9 cellular contexts compared by ENCODE assay signal in the genomic region with DNA sequence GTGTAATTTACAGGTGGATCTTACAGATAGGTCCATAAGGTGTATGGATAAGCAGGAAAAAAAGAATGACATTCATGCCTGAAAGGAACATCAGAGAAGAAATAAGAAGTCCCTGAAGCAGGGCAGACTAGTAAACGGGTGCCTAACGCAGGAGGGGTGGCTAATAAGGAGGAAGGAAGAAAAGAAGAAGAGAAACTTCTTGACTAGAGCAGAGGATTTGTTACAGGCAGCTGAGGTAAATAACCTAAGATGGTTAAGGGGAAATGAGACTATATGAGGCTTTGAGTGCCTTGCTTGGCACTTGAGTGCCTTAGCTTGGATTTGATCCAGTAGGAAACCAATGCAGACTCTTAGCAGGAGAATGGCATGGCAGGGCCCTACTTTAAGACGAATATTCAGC.
DNase-seq lines count a peak whose midpoint lies in the region; ATAC-seq and TF ChIP-seq lines count a peak whose summit lies in the region.
"Had no signal": no experiment of that assay in that cellular context is flagged by ENCODE, and none has a peak within 500 bp of the region (broad histone marks: within the 10 kb centered on the region; RNA-seq: fewer than 3 reads in every experiment).

No MANE protein-coding gene starts in this region.

- ATAC-seq in GM19372 (IDR thresholded peaks at IDR 0.05; ENCODE audit: low read depth, unreplicated experiment) (peak; percentile 83), HG03064 (IDR thresholded peaks at IDR 0.05; ENCODE audit: low read depth, unreplicated experiment) (peak; percentile 77)

- no peak for TF ChIP-seq CTCF in C4-2B (conservative IDR thresholded peaks at IDR 0.05)

- peaks cover 3% of the 10 kb centered on the region for H3K9me3 Mint-ChIP-seq in activated CD4-positive, alpha-beta memory T cell treated with anti-CD3 and anti-CD28 coated beads for 36 hours

- no peak overlapping the region for H3K27ac Mint-ChIP-seq in activated CD4-positive, alpha-beta memory T cell treated with anti-CD3 and anti-CD28 coated beads for 36 hours

- H2BK5ac ChIP-seq in mesendoderm (ENCODE audit: low read length) = no peak overlapping the region

- H3K56ac ChIP-seq in mesendoderm (ENCODE audit: low read length) = no peak overlapping the region

- no peak overlapping the region for H2BK15ac ChIP-seq in mesendoderm (replicated peaks; ENCODE audit: low read depth)

- no peak overlapping the region for H3K18ac ChIP-seq in mesendoderm (ENCODE audit: low read length)

- no peak overlapping the region for H4K5ac ChIP-seq in mesendoderm (ENCODE audit: low read length)

- no peak overlapping the region for H3K9ac ChIP-seq in mesendoderm (ENCODE audit: low read length)

- no peak overlapping the region for H3K4me2 ChIP-seq in mesendoderm (ENCODE audit: low read length)

- CTCF ChIA-PET in activated CD4-positive, alpha-beta memory T cell treated with anti-CD3 and anti-CD28 coated beads for 36 hours (lab: Charles Lee) = no interaction called here

- DNase-seq in RPMI8226 (peak; percentile 72), NCI-H1694 treated with DMSO at 0.1 percent for 48 hours (lab: John Stamatoyannopoulos, UW) (no peak), amniotic stem cell (lab: John Stamatoyannopoulos, UW) (no peak), mesendoderm (no peak)
- DNase-seq in activated CD4-positive, alpha-beta memory T cell treated with anti-CD3 and anti-CD28 coated beads for 36 hours = no peak
- DNase-seq: activated CD8-positive, alpha-beta memory T cell treated with anti-CD3 and anti-CD28 coated beads, Interleukin-2, amount 50 U/mL, for 48 hours had no signal

- no peaks in the 10 kb centered on the region for H3K27me3 ChIP-seq in mesendoderm (ENCODE audit: insufficient read depth, low read length, poor library complexity)

- H3K4me3 ChIP-seq in mesendoderm (ENCODE audit: low read length) = no peak overlapping the region

- H3K4ac ChIP-seq in mesendoderm (ENCODE audit: low read depth, low read length) = no peak overlapping the region

- peaks cover 6% of the 10 kb centered on the region for H3K4me1 ChIP-seq in mesendoderm (ENCODE audit: control insufficient read depth, low read depth, low read length)

- no CpG with 5 or more reads among the region's 3 CpGs for WGBS in mesendoderm (ENCODE audit: extremely low coverage, insufficient coverage, low lambda C conversion rate)

- H3K4me3 Mint-ChIP-seq in activated CD4-positive, alpha-beta memory T cell treated with anti-CD3 and anti-CD28 coated beads for 36 hours = no peak overlapping the region

- no peaks in the 10 kb centered on the region for H3K36me3 ChIP-seq in mesendoderm (ENCODE audit: control insufficient read depth, insufficient read depth, low read length)

- POLR2A ChIA-PET in activated CD4-positive, alpha-beta memory T cell treated with anti-CD3 and anti-CD28 coated beads for 36 hours (lab: Charles Lee) = no interaction called here

- no peak overlapping the region for H3K23ac ChIP-seq in mesendoderm (ENCODE audit: low read length)

- no peaks in the 10 kb centered on the region for H3K79me1 ChIP-seq in mesendoderm (ENCODE audit: low read length)

- no peak overlapping the region for H2AK5ac ChIP-seq in mesendoderm (ENCODE audit: low read length)

- no peaks in the 10 kb centered on the region for H3K4me1 Mint-ChIP-seq in activated CD4-positive, alpha-beta memory T cell treated with anti-CD3 and anti-CD28 coated beads for 36 hours (ENCODE audit: low read depth)

- no peaks in the 10 kb centered on the region for H3K27me3 Mint-ChIP-seq in activated CD4-positive, alpha-beta memory T cell treated with anti-CD3 and anti-CD28 coated beads for 36 hours

- no peaks in the 10 kb centered on the region for H3K79me2 ChIP-seq in mesendoderm (ENCODE audit: control insufficient read depth, insufficient read depth, low read length)

- H2BK120ac ChIP-seq in mesendoderm (ENCODE audit: low read depth, low read length) = no peak overlapping the region

- no peaks in the 10 kb centered on the region for H3K36me3 Mint-ChIP-seq in activated CD4-positive, alpha-beta memory T cell treated with anti-CD3 and anti-CD28 coated beads for 36 hours

- intact Hi-C loops in activated CD4-positive, alpha-beta memory T cell treated with anti-CD3 and anti-CD28 coated beads for 36 hours (cut with micrococcal nuclease) = no loop called here

- no peak overlapping the region for H4K8ac ChIP-seq in mesendoderm (ENCODE audit: low read depth, low read length)

- H3K27ac ChIP-seq in C4-2B (peak overlapping the region; percentile 40; the same call in 1 of the 2 replicates), mesendoderm (ENCODE audit: low read depth, low read length) (no peak overlapping the region)
